Comparison of ENCODE assay signal across 8 cellular contexts in the genomic region with DNA sequence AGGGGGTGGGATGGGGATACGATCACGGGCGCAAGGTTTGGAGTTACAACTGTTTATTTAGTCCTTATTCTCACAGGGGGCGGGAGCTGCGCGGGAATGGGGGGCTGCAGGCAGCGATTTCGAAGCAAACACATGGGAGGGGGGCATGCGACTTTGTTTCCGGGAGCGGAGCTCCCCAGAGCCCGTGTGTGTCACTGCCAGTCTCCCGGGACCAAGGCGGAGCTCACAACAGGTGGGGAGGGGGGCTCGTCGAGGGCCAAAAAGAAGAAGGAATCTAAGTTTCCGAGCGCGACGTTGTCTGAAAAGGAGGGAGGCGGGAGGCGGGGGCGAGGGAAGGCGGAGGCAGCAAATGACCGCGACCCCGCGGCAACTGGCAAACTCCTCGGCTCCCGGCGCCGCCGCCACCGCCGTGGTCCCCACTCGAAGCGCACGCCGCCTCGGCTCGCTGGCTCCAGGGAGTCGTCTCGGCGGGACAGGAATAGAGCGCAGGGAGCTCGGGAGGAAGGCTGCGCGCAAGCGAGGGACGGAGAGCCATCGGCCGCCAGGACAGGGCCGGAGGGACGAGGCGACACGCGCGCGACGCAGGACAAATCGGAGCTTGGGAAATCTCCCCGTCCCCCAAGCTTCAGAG. TPM values are rescaled to one million over a fixed set of nuclear protein-coding genes. Genes with fewer than 3 reads are reported as not detected.
DNase-seq lines count a peak whose midpoint lies in the region; ATAC-seq and TF ChIP-seq lines count a peak whose summit lies in the region.

No MANE protein-coding gene starts in this region.

- POLR2A ChIA-PET in AG04450 (lab: Yijun Ruan, JAX): interaction anchor here (0.9 to 1.0 kb wide), 2 partner anchors 39 to 337 kb away, joined by 5 to 7 read pairs; no protein-coding TSS in a partner anchor

- H3K27me3 ChIP-seq in AG04450 (ENCODE audit: control insufficient read depth, insufficient read depth, low read length) (no peaks in the 10 kb centered on the region), brain microvascular endothelial cell (replicated peaks) (no peaks in the 10 kb centered on the region), iPS-18a (ENCODE audit: control insufficient read depth, insufficient read depth, low read length) (peaks cover 49% of the 10 kb centered on the region)

- H3K4me1 ChIP-seq in iPS-18a (ENCODE audit: control insufficient read depth, low read depth, low read length): peaks cover 26% of the 10 kb centered on the region

- no peaks in the 10 kb centered on the region for H3K9me3 Mint-ChIP-seq in IgD-negative memory B cell

- intact Hi-C loops in sciatic nerve (cut with DNase I): no loop called here

- H3K27ac Mint-ChIP-seq in IgD-negative memory B cell: peak overlapping the region; percentile 88 to 94 (median 93)

- H3K9me3 ChIP-seq in AG04450 (ENCODE audit: control insufficient read depth, insufficient read depth, low read length) (no peaks in the 10 kb centered on the region), iPS-18a (ENCODE audit: control insufficient read depth, low read depth, low read length) (no peaks in the 10 kb centered on the region)

- H3K4me3 ChIP-seq in AG04450 (ENCODE audit: low read depth, low read length): peak overlapping the region; percentile 87
- H3K4me3 ChIP-seq in brain microvascular endothelial cell (ENCODE audit: low read depth, low read length): peak overlapping the region; percentile 95
- H3K4me3 ChIP-seq in iPS-18a (ENCODE audit: low read length): peak overlapping the region; percentile 68

- DNase-seq in AG04450 (ENCODE audit: low read depth, low spot score) (no peak), T-helper 9 cell (peak; percentile 13), brain microvascular endothelial cell (no peak), sciatic nerve (ENCODE audit: low spot score) (peak; percentile 79)

- TF ChIP-seq CTCF in AG04450 (IDR thresholded peaks at IDR 0.05; ENCODE audit: low read depth, low read length) (no peak), brain microvascular endothelial cell (IDR thresholded peaks at IDR 0.05; ENCODE audit: low read depth, low read length, missing control alignments) (no peak)

- H3K4me3 Mint-ChIP-seq in IgD-negative memory B cell: peak overlapping the region; percentile 86 to 99 (median 92)

- H3K36me3 ChIP-seq in brain microvascular endothelial cell (replicated peaks): no peaks in the 10 kb centered on the region
- no peaks in the 10 kb centered on the region for H3K36me3 ChIP-seq in iPS-18a (ENCODE audit: control insufficient read depth, low read depth, low read length)

- H3K27me3 Mint-ChIP-seq in IgD-negative memory B cell: peaks cover 40% of the 10 kb centered on the region

- H3K9ac ChIP-seq in iPS-18a (ENCODE audit: low read length): peak overlapping the region; percentile 47

- peak; percentile 23 for ATAC-seq in sciatic nerve
- no peak for ATAC-seq in GM18861 (IDR thresholded peaks at IDR 0.05; ENCODE audit: unreplicated experiment)
- ATAC-seq in HG03039 (IDR thresholded peaks at IDR 0.05; ENCODE audit: unreplicated experiment): no peak

- H3K27ac ChIP-seq in AG04450 (ENCODE audit: low read depth, low read length) (peak overlapping the region; percentile 76), brain microvascular endothelial cell (peak overlapping the region; percentile 88), iPS-18a (ENCODE audit: low read length) (no peak overlapping the region)

- H3K4me1 Mint-ChIP-seq in IgD-negative memory B cell: peaks cover 17 to 41% (median 18%) of the 10 kb centered on the region in 3 donors

- in situ Hi-C loops in brain microvascular endothelial cell (cut with HindIII; ENCODE audit: low pct_ligation_motif_present, low sequenced_read_pairs): no loop called here

- no peaks in the 10 kb centered on the region for H3K36me3 Mint-ChIP-seq in IgD-negative memory B cell

- CTCF ChIA-PET in AG04450 (lab: Charles Lee): interaction anchor here (0.6 to 0.8 kb wide), 3 partner anchors 62 to 236 kb away, joined by 3 to 4 read pairs (median 3); no protein-coding TSS in a partner anchor

RNA-seq across cellular contexts. Expression of gene FOXP1, which starts 1.4 kb away (rescaled TPM):
- 53.3 and 56.6 TPM in 2 replicates for polyA plus RNA-seq in AG04450 (2011; rRNA removed)
- 294 TPM in 2 replicates for polyA minus RNA-seq in AG04450 (2011; rRNA and poly(A)+ RNA removed)
- polyA plus RNA-seq in IgD-negative memory B cell: 277 TPM
- total RNA-seq in sciatic nerve: 137 TPM

Comparison
In these comparisons a context has a peak if more than half of its experiments do, and no peak if none do; other contexts are left out.
1. DNase-seq: peak in T-helper 9 cell (single experiment) and sciatic nerve (single experiment); none in AG04450 (single experiment) and brain microvascular endothelial cell (single experiment).
2. Peak in every context shown above with its lines, with median percentiles within 50 percentile points of each other: H3K4me3 ChIP-seq.